19 cellular contexts compared by ENCODE assay signal in genomic region chr10:127149613-127150081, GRCh38. TPM values are rescaled to one million over a fixed set of nuclear protein-coding genes. Genes with fewer than 3 reads are reported as not detected.
A peak's percentile ranks its signal among the peaks of the same experiment; 100 is the strongest.
DNase-seq lines count a peak whose midpoint lies in the region; ATAC-seq and TF ChIP-seq lines count a peak whose summit lies in the region.
"Had no signal": no experiment of that assay in that cellular context is flagged by ENCODE, and none has a peak within 500 bp of the region (broad histone marks: within the 10 kb centered on the region; RNA-seq: fewer than 3 reads in every experiment).

No MANE protein-coding gene starts in this region.

- DNase-seq in HCEC 1CT = peak; percentile 53
- no peak for DNase-seq in SJSA1 (ENCODE audit: low read depth in 1 of 2, low spot score in 2 of 2)
- peak; percentile 26 for DNase-seq in fibroblast of the aortic adventitia (ENCODE audit: low read depth)
- peak; percentile 5 for DNase-seq in osteocyte (ENCODE audit: extremely low spot score, unreplicated experiment)
- DNase-seq in superior temporal gyrus (ENCODE audit: extremely low spot score) = no peak
- no peak for DNase-seq in right lobe of liver
- no peak for DNase-seq in globus pallidus (ENCODE audit: low spot score)
- DNase-seq: activated CD4-positive, alpha-beta T cell treated with anti-CD3 and anti-CD28 coated beads, Interleukin-2, amount 50 U/mL, for 48 hours; CD4-positive, CD25-positive, alpha-beta regulatory T cell; effector memory CD4-positive, alpha-beta T cell; glutamatergic neuron; KBM-7; left ventricle myocardium inferior; NCI-H1694 treated with DMSO at 0.1 percent for 48 hours; NCI-H526; SIG-M5 had no signal

- peak overlapping the region; percentile 91 for H3K27ac Mint-ChIP-seq in osteocyte (ENCODE audit: unreplicated experiment)
- H3K27ac Mint-ChIP-seq: CD4-positive, CD25-positive, alpha-beta regulatory T cell had no signal

- no peaks in the 10 kb centered on the region for H3K9me3 Mint-ChIP-seq in osteocyte (ENCODE audit: unreplicated experiment)
- H3K9me3 Mint-ChIP-seq: brain had no signal

- ATAC-seq in HG02840 (IDR thresholded peaks at IDR 0.05; ENCODE audit: low FRiP score, unreplicated experiment) (no peak), right lobe of liver (no peak)

- peaks cover 5% of the 10 kb centered on the region for H3K36me3 Mint-ChIP-seq in osteocyte (ENCODE audit: unreplicated experiment)
- H3K36me3 Mint-ChIP-seq: CD4-positive, CD25-positive, alpha-beta regulatory T cell had no signal

- H3K36me3 ChIP-seq in SJSA1 (no peaks in the 10 kb centered on the region), right lobe of liver (no peaks in the 10 kb centered on the region)
- H3K36me3 ChIP-seq: left ventricle myocardium inferior had no signal

- H3K4me1 Mint-ChIP-seq in osteocyte (ENCODE audit: unreplicated experiment) = peaks cover 30% of the 10 kb centered on the region
- H3K4me1 Mint-ChIP-seq: CD4-positive, CD25-positive, alpha-beta regulatory T cell had no signal

- H3K27me3 Mint-ChIP-seq in osteocyte (ENCODE audit: unreplicated experiment) = no peaks in the 10 kb centered on the region
- H3K27me3 Mint-ChIP-seq: brain; CD4-positive, CD25-positive, alpha-beta regulatory T cell had no signal

- no peak overlapping the region for H3K4me3 Mint-ChIP-seq in osteocyte (ENCODE audit: unreplicated experiment)
- H3K4me3 Mint-ChIP-seq: brain; CD4-positive, CD25-positive, alpha-beta regulatory T cell had no signal

- H3K4me3 ChIP-seq in SJSA1 = no peak overlapping the region
- H3K4me3 ChIP-seq in fibroblast of the aortic adventitia (ENCODE audit: low read depth, low read length) = no peak overlapping the region
- no peak overlapping the region for H3K4me3 ChIP-seq in right lobe of liver
- H3K4me3 ChIP-seq: left ventricle myocardium inferior, skin epidermis had no signal

- intact Hi-C loops in right lobe of liver (cut with DNase I) = no loop called here

- H3K27ac ChIP-seq in SJSA1 = peak overlapping the region; percentile 85
- no peak overlapping the region for H3K27ac ChIP-seq in right lobe of liver
- H3K27ac ChIP-seq: left ventricle myocardium inferior had no signal

- WGBS in right lobe of liver (ENCODE audit: insufficient coverage, low coverage, low lambda C conversion rate, missing lambda C conversion rate) = 78% methylated on average over 4 of the region's 4 CpGs

- no peak for TF ChIP-seq POLR2A in right lobe of liver (IDR thresholded peaks at IDR 0.05)

- H3K27me3 ChIP-seq in SJSA1 (replicated peaks) (no peaks in the 10 kb centered on the region), right lobe of liver (no peaks in the 10 kb centered on the region)

- H3K9me3 ChIP-seq in SJSA1 (replicated peaks) (no peaks in the 10 kb centered on the region), right lobe of liver (no peaks in the 10 kb centered on the region)
- H3K9me3 ChIP-seq: left ventricle myocardium inferior had no signal

- TF ChIP-seq CTCF in fibroblast of the aortic adventitia (IDR thresholded peaks at IDR 0.05; ENCODE audit: insufficient read depth, low read length) = no peak
- no peak for TF ChIP-seq CTCF in osteocyte (IDR thresholded peaks at IDR 0.05)
- TF ChIP-seq CTCF in right lobe of liver (IDR thresholded peaks at IDR 0.05) = no peak

- H3K4me1 ChIP-seq in SJSA1 (replicated peaks) = peaks cover 61% of the 10 kb centered on the region
- peaks cover 0 to 17% (median 7%) of the 10 kb centered on the region in 4 donors for H3K4me1 ChIP-seq in right lobe of liver

RNA-seq across cellular contexts. Expression of gene INSYN2A, which starts 46.7 kb away (rescaled TPM):
- total RNA-seq in SJSA1 (2014; rRNA removed; shearing (Covaris generic)) = not detected in 2 replicates
- total RNA-seq in fibroblast of the aortic adventitia (ENCODE audit: low replicate concordance) (0.27 TPM in 1 of 2 replicates, not detected in the other), osteocyte (4.6 and 5.3 TPM in 2 replicates), right lobe of liver (not detected)
- total RNA-seq: CD4-positive, CD25-positive, alpha-beta regulatory T cell; left ventricle myocardium inferior had no signal

Comparison
In these comparisons a context has a peak if more than half of its experiments do, and no peak if none do; other contexts are left out.
1. DNase-seq: peak in HCEC 1CT (single experiment), fibroblast of the aortic adventitia (single experiment) and osteocyte (single experiment); none in SJSA1 (0 of 2), superior temporal gyrus (single experiment), right lobe of liver (0 of 3) and globus pallidus (single experiment).